Comparison of ENCODE assay signal across 2 cellular contexts in the genomic region with DNA sequence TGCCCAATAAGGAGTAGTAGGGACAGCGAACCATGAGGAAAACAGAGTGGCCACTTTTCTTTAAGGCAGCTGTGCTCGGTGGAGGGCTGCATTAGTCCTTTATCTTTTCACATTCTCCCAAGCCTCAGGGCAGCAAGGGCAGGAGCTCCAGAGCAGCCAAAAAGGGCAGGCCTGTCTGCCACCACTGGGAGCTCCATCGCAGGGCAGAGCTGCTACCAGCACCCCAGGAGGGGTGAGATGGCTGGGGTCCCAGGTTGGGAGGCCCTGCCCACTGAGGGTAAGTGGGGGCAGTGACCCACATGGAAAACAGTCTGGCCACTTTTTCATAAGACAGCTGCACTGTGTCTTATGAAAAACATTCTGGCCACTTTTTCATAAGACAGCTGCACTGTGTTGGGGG.
TF ChIP-seq lines count a peak whose summit lies in the region.

No MANE protein-coding gene starts in this region.

TF ChIP-seq in SK-N-SH, 30 proteins besides CTCF, POLR2A, EP300 and RAD21 (continued from another document):
- TF ChIP-seq, protein P1, sequence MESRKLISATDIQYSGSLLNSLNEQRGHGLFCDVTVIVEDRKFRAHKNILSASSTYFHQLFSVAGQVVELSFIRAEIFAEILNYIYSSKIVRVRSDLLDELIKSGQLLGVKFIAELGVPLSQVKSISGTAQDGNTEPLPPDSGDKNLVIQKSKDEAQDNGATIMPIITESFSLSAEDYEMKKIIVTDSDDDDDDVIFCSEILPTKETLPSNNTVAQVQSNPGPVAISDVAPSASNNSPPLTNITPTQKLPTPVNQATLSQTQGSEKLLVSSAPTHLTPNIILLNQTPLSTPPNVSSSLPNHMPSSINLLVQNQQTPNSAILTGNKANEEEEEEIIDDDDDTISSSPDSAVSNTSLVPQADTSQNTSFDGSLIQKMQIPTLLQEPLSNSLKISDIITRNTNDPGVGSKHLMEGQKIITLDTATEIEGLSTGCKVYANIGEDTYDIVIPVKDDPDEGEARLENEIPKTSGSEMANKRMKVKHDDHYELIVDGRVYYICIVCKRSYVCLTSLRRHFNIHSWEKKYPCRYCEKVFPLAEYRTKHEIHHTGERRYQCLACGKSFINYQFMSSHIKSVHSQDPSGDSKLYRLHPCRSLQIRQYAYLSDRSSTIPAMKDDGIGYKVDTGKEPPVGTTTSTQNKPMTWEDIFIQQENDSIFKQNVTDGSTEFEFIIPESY (IDR thresholded peaks at IDR 0.05; ENCODE audit: borderline replicate concordance, low read depth): no peak
- TF ChIP-seq, protein P2, sequence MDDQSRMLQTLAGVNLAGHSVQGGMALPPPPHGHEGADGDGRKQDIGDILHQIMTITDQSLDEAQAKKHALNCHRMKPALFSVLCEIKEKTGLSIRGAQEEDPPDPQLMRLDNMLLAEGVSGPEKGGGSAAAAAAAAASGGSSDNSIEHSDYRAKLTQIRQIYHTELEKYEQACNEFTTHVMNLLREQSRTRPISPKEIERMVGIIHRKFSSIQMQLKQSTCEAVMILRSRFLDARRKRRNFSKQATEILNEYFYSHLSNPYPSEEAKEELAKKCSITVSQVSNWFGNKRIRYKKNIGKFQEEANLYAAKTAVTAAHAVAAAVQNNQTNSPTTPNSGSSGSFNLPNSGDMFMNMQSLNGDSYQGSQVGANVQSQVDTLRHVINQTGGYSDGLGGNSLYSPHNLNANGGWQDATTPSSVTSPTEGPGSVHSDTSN (IDR thresholded peaks at IDR 0.05): no peak
- no peak for TF ChIP-seq MEF2A (IDR thresholded peaks at IDR 0.05; ENCODE audit: borderline replicate concordance, low read depth)
- no peak for TF ChIP-seq TEAD4 (IDR thresholded peaks at IDR 0.05; ENCODE audit: borderline replicate concordance, insufficient read depth)
- TF ChIP-seq GATA2 (CRISPR knock-in tag; IDR thresholded peaks at IDR 0.05): no peak
- no peak for TF ChIP-seq SMC3 (IDR thresholded peaks at IDR 0.05; ENCODE audit: low read depth, low read length)
- no peak for TF ChIP-seq GABPA (IDR thresholded peaks at IDR 0.05; ENCODE audit: low read depth)
- TF ChIP-seq RFX5 (IDR thresholded peaks at IDR 0.05; ENCODE audit: low read length): no peak
- TF ChIP-seq TCF12 (IDR thresholded peaks at IDR 0.05): no peak
- TF ChIP-seq JUND (IDR thresholded peaks at IDR 0.05): no peak
- no peak for TF ChIP-seq NFIC (IDR thresholded peaks at IDR 0.05; ENCODE audit: borderline replicate concordance)
- no peak for TF ChIP-seq TAF1 (IDR thresholded peaks at IDR 0.05; ENCODE audit: borderline replicate concordance, low read depth, low read length)
- TF ChIP-seq RXRA (IDR thresholded peaks at IDR 0.05; ENCODE audit: borderline replicate concordance, low read depth): no peak
- no peak for TF ChIP-seq EZH2phosphoT487 (IDR thresholded peaks at IDR 0.05; ENCODE audit: borderline replicate concordance, low read depth)
- no peak for TF ChIP-seq RCOR1 (IDR thresholded peaks at IDR 0.05; ENCODE audit: low read length)
- TF ChIP-seq FOXM1 (IDR thresholded peaks at IDR 0.05; ENCODE audit: low read depth): no peak
- no peak for TF ChIP-seq CHD2 (IDR thresholded peaks at IDR 0.05; ENCODE audit: low read length, partially characterized antibody)
- TF ChIP-seq SIN3A (IDR thresholded peaks at IDR 0.05; ENCODE audit: borderline replicate concordance, low read depth, low read length): no peak

TF ChIP-seq in SK-N-SH treated with all-trans-retinoic acid at 6 μM for 48 hours, 23 proteins besides CTCF, POLR2A, EP300 and RAD21 (continued from another document):
- TF ChIP-seq ZNF8 (CRISPR knock-in tag; IDR thresholded peaks at IDR 0.05): no peak
- TF ChIP-seq ZNF565 (CRISPR knock-in tag; conservative IDR thresholded peaks at IDR 0.05; ENCODE audit: low read depth): no peak
- no peak for TF ChIP-seq POU6F1 (CRISPR knock-in tag; IDR thresholded peaks at IDR 0.05; ENCODE audit: borderline replicate concordance, low read depth)
- TF ChIP-seq ARNTL (CRISPR knock-in tag; IDR thresholded peaks at IDR 0.05; ENCODE audit: borderline replicate concordance, low read depth): no peak
- TF ChIP-seq CSDC2 (CRISPR knock-in tag; IDR thresholded peaks at IDR 0.05): no peak
